Comparison of ENCODE assay signal across 8 cellular contexts in genomic region chr2:9473308-9473984, GRCh38.
A peak's percentile ranks its signal among the peaks of the same experiment; 100 is the strongest.
DNase-seq lines count a peak whose midpoint lies in the region; ATAC-seq and TF ChIP-seq lines count a peak whose summit lies in the region.

No MANE protein-coding gene starts in this region.

- peak; percentile 7 for ATAC-seq in HG03460 (IDR thresholded peaks at IDR 0.05; ENCODE audit: unreplicated experiment)
- no peak for ATAC-seq in stimulated activated naive CD8-positive, alpha-beta T cell treated with anti-CD3 and anti-CD28 coated beads, Interleukin-15, Interleukin-2, amounts not matched to agents 100 U/mL and 50 U/mL, for 24 hours
- no peak for ATAC-seq in GM21619 (IDR thresholded peaks at IDR 0.05; ENCODE audit: unreplicated experiment)
- ATAC-seq in GM21737 (IDR thresholded peaks at IDR 0.05; ENCODE audit: unreplicated experiment): no peak

- H3K4me1 ChIP-seq in DOHH2 (ENCODE audit: control insufficient read depth, low read length): peaks cover 58% of the 10 kb centered on the region

- H3K4me3 ChIP-seq in DOHH2 (ENCODE audit: low read length): peak overlapping the region; percentile 97

- peak overlapping the region; percentile 83 for H3K4me3 Mint-ChIP-seq in activated naive CD8-positive, alpha-beta T cell

- H3K36me3 ChIP-seq in DOHH2 (ENCODE audit: control insufficient read depth, low read length): peaks cover 74% of the 10 kb centered on the region

- H3K27me3 Mint-ChIP-seq in activated naive CD8-positive, alpha-beta T cell: no peaks in the 10 kb centered on the region

- peaks cover 13% of the 10 kb centered on the region for H3K36me3 Mint-ChIP-seq in activated naive CD8-positive, alpha-beta T cell

- DNase-seq in iPS-NIHi11 (ENCODE audit: low spot score) (peak; percentile 39), COR-L47 (lab: John Stamatoyannopoulos, UW) (no peak)
- peak; percentile 26 for DNase-seq in stimulated activated naive CD8-positive, alpha-beta T cell treated with anti-CD3 and anti-CD28 coated beads, Interleukin-15, Interleukin-2, amounts not matched to agents 100 U/mL and 50 U/mL, for 24 hours

- H4K20me1 ChIP-seq in DOHH2 (ENCODE audit: control insufficient read depth, insufficient read depth, low read depth, low read length): no peaks in the 10 kb centered on the region

- H3K4me1 Mint-ChIP-seq in activated naive CD8-positive, alpha-beta T cell (ENCODE audit: low read depth): peaks cover 43% of the 10 kb centered on the region

- TF ChIP-seq CTCF in DOHH2 (IDR thresholded peaks at IDR 0.05; ENCODE audit: low read depth, low read length, poor library complexity, severe bottlenecking): peak; percentile 18

- H3K4me2 ChIP-seq in DOHH2 (ENCODE audit: low read length): peak overlapping the region; percentile 95

- no peaks in the 10 kb centered on the region for H3K9me3 ChIP-seq in DOHH2 (ENCODE audit: control insufficient read depth, insufficient read depth, low read length)

- no peaks in the 10 kb centered on the region for H3K9me3 Mint-ChIP-seq in activated naive CD8-positive, alpha-beta T cell (ENCODE audit: low read depth)

- no peaks in the 10 kb centered on the region for H3K9me2 ChIP-seq in DOHH2 (replicated peaks; ENCODE audit: control insufficient read depth, low read length)

- H3K27ac Mint-ChIP-seq in activated naive CD8-positive, alpha-beta T cell: peak overlapping the region; percentile 82

- H3K79me2 ChIP-seq in DOHH2 (ENCODE audit: control insufficient read depth, low read length): peaks cover 49% of the 10 kb centered on the region

- H3K27me3 ChIP-seq in DOHH2 (ENCODE audit: control insufficient read depth, low read length): no peaks in the 10 kb centered on the region

- H3K27ac ChIP-seq in DOHH2 (ENCODE audit: low read depth, low read length): peak overlapping the region; percentile 64

- peaks cover 20% of the 10 kb centered on the region for H3F3A ChIP-seq in DOHH2 (ENCODE audit: control insufficient read depth, insufficient read depth)
